ENCODE assay signal across 8 cellular contexts in the genomic region with DNA sequence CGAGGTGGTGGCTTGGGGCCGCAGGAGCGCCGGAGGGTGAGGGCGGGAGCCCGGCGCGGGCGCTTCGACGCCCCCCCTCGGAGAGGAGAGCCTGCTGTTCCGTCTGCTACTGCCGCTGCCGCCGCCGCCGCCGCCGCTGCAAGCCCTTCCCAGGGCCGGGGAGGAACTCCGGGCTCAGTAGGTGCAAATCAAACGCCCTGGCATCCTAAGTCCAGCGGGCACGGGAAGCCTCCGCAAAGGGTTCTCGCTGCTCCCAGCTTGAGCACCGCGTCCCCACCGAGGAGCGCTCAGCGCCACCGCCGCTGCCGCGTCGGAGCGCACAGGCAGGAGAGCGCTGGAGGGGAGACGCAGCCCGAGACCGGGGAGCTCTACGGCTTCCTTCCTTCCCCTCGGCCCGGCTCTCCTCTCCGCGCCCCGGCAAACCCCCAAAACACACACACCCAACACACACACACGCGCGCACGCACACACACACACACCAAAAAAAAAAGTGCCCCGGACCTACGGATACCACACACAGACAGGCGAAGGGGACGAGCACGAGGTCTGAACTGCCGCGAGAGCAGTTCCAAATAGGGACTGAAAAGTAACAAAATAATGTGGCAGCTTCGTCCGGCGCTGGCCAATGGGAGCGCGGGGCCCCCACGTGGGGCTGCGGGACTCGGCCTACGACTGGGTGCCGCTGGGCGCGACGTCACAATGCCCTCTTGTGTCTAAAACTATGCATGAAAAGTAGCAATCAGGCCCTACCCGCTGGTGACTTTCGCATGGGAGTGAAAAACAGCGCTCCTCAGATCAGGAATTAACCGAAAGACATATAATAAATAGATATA. TPM values are rescaled to one million over a fixed set of nuclear protein-coding genes. Genes with fewer than 3 reads are reported as not detected.
DNase-seq lines count a peak whose midpoint lies in the region; ATAC-seq and TF ChIP-seq lines count a peak whose summit lies in the region.

TLE3 (minus strand) TSS at position 581 of the 833 bp plus-strand sequence. CDS start 1,119 bp downstream, outside the sequence.

- peaks cover 6% of the 10 kb centered on the region for H3K36me3 Mint-ChIP-seq in CD4-positive, CD25-positive, alpha-beta regulatory T cell
- peaks cover 32% of the 10 kb centered on the region for H3K36me3 Mint-ChIP-seq in activated CD4-positive, alpha-beta memory T cell treated with anti-CD3 and anti-CD28 coated beads, Interleukin-2, amount 10 ng/mL, durations not matched to agents 7 days and 5 days (ENCODE audit: low read depth)

- 0% methylated on average over 28 to 76 of the region's 76 CpGs for WGBS in lower leg skin, 2 donors

- peak; percentile 95 to 98 (median 98) for DNase-seq in CD4-positive, CD25-positive, alpha-beta regulatory T cell
- peak; percentile 95 for DNase-seq in NCI-H82 treated with DMSO at 0.1 percent for 48 hours (lab: John Stamatoyannopoulos, UW; ENCODE audit: unreplicated experiment)
- DNase-seq in activated CD4-positive, alpha-beta memory T cell treated with anti-CD3 and anti-CD28 coated beads, Interleukin-2, amount 10 ng/mL, durations not matched to agents 7 days and 5 days: peak; percentile 99
- DNase-seq in lower leg skin (ENCODE audit: low spot score in 2 of 2): peak; percentile 99 to 100
- peak; percentile 94 to 95 (median 95) for DNase-seq in stimulated activated CD4-positive, alpha-beta T cell treated with anti-CD3 and anti-CD28 coated beads, TNF-alpha, amount 100 ng/mL, for 1 hour (ENCODE audit: low read depth in 3 of 3, low spot score in 1 of 3)

- no peaks in the 10 kb centered on the region for H3K27me3 ChIP-seq in CD4-positive, CD25-positive, alpha-beta regulatory T cell (ENCODE audit: control insufficient read depth, insufficient read depth, low read length)
- H3K27me3 ChIP-seq in duodenal mucosa (ENCODE audit: control insufficient read depth in 1 of 2, insufficient read depth in 2 of 2, low read length in 2 of 2): no peaks in the 10 kb centered on the region

- peaks cover 72% of the 10 kb centered on the region for H3K4me1 ChIP-seq in CD4-positive, CD25-positive, alpha-beta regulatory T cell (ENCODE audit: control insufficient read depth, insufficient read depth, low read length, poor library complexity, severe bottlenecking)
- H3K4me1 ChIP-seq in duodenal mucosa (ENCODE audit: control insufficient read depth in 1 of 2, insufficient read depth in 2 of 2, low read length in 2 of 2): peaks cover 43 to 58% of the 10 kb centered on the region in 2 donors

- no peaks in the 10 kb centered on the region for H3K9me3 ChIP-seq in CD4-positive, CD25-positive, alpha-beta regulatory T cell (ENCODE audit: control insufficient read depth in 2 of 2, low read length in 2 of 2)
- no peaks in the 10 kb centered on the region for H3K9me3 ChIP-seq in duodenal mucosa (ENCODE audit: control insufficient read depth in 1 of 2, low read length in 2 of 2)

- peak in 1 of 3 donors; percentile 71 for TF ChIP-seq CTCF in lower leg skin (IDR thresholded peaks at IDR 0.05)

- H3K4me3 Mint-ChIP-seq in CD4-positive, CD25-positive, alpha-beta regulatory T cell: peak within 1 kb of the TSS; percentile 95 to 100 (median 100)
- H3K4me3 Mint-ChIP-seq in activated CD4-positive, alpha-beta memory T cell treated with anti-CD3 and anti-CD28 coated beads, Interleukin-2, amount 10 ng/mL, durations not matched to agents 7 days and 5 days: peak within 1 kb of the TSS; percentile 99

- ATAC-seq in CD4-positive, CD25-positive, alpha-beta regulatory T cell (ENCODE audit: low read depth in 2 of 2): peak; percentile 66 to 68
- ATAC-seq in GM19397 (IDR thresholded peaks at IDR 0.05; ENCODE audit: unreplicated experiment): peak; percentile 50
- peak; percentile 39 for ATAC-seq in HG03575 (IDR thresholded peaks at IDR 0.05; ENCODE audit: extremely low read depth, insufficient number of reproducible peaks, low FRiP score, unreplicated experiment)

- peaks cover 19 to 60% (median 38%) of the 10 kb centered on the region in 4 donors for H3K4me1 Mint-ChIP-seq in CD4-positive, CD25-positive, alpha-beta regulatory T cell
- H3K4me1 Mint-ChIP-seq in activated CD4-positive, alpha-beta memory T cell treated with anti-CD3 and anti-CD28 coated beads, Interleukin-2, amount 10 ng/mL, durations not matched to agents 7 days and 5 days: peaks cover 55% of the 10 kb centered on the region

- H3K9ac ChIP-seq in duodenal mucosa (ENCODE audit: low read depth in 1 of 2, low read length in 2 of 2): peak within 1 kb of the TSS; percentile 75 to 81

- peak within 1 kb of the TSS; percentile 79 for H3K4me3 ChIP-seq in CD4-positive, CD25-positive, alpha-beta regulatory T cell (ENCODE audit: low read depth, low read length)
- peak within 1 kb of the TSS; percentile 85 to 97 for H3K4me3 ChIP-seq in duodenal mucosa (ENCODE audit: low read depth in 1 of 2, low read length in 2 of 2)
- peak within 1 kb of the TSS; percentile 82 for H3K4me3 ChIP-seq in lower leg skin (ENCODE audit: low read depth, poor library complexity, severe bottlenecking)

- H3K27ac Mint-ChIP-seq in CD4-positive, CD25-positive, alpha-beta regulatory T cell: peak within 1 kb of the TSS; percentile 96 to 100 (median 100)
- H3K27ac Mint-ChIP-seq in activated CD4-positive, alpha-beta memory T cell treated with anti-CD3 and anti-CD28 coated beads, Interleukin-2, amount 10 ng/mL, durations not matched to agents 7 days and 5 days: peak within 1 kb of the TSS; percentile 100

- CTCF ChIA-PET in activated CD4-positive, alpha-beta memory T cell treated with anti-CD3 and anti-CD28 coated beads, Interleukin-2, amount 10 ng/mL, durations not matched to agents 7 days and 5 days (lab: Charles Lee): interaction anchor here (0.6 to 2.4 kb wide), 15 partner anchors 21 to 635 kb away, joined by 3 to 16 read pairs (median 3); no protein-coding TSS in a partner anchor

- no peaks in the 10 kb centered on the region for H3K9me3 Mint-ChIP-seq in CD4-positive, CD25-positive, alpha-beta regulatory T cell
- H3K9me3 Mint-ChIP-seq in activated CD4-positive, alpha-beta memory T cell treated with anti-CD3 and anti-CD28 coated beads, Interleukin-2, amount 10 ng/mL, durations not matched to agents 7 days and 5 days: no peaks in the 10 kb centered on the region

- peaks cover 33% of the 10 kb centered on the region for H3K27me3 Mint-ChIP-seq in CD4-positive, CD25-positive, alpha-beta regulatory T cell
- peaks cover 18% of the 10 kb centered on the region for H3K27me3 Mint-ChIP-seq in activated CD4-positive, alpha-beta memory T cell treated with anti-CD3 and anti-CD28 coated beads, Interleukin-2, amount 10 ng/mL, durations not matched to agents 7 days and 5 days

- POLR2A ChIA-PET in activated CD4-positive, alpha-beta memory T cell treated with anti-CD3 and anti-CD28 coated beads, Interleukin-2, amount 10 ng/mL, durations not matched to agents 7 days and 5 days (lab: Charles Lee): interaction anchor here (0.6 to 13.9 kb wide), 23 partner anchors 11 to 652 kb away, joined by 3 to 144 read pairs (median 5); partner anchors contain the start of gene RPLP1

- peak in 1 of 2 donors; percentile 55 for TF ChIP-seq POLR2A in lower leg skin (IDR thresholded peaks at IDR 0.05)

- H3K27ac ChIP-seq in CD4-positive, CD25-positive, alpha-beta regulatory T cell (ENCODE audit: insufficient read depth, low read length, poor library complexity, severe bottlenecking): peak within 1 kb of the TSS; percentile 92
- peak within 1 kb of the TSS; percentile 87 for H3K27ac ChIP-seq in duodenal mucosa (ENCODE audit: low read depth, low read length)

- intact Hi-C loops in lower leg skin (cut with DNase I; ENCODE audit: low total_unique reads): no loop called here

- peaks cover 5% of the 10 kb centered on the region for H3K36me3 ChIP-seq in CD4-positive, CD25-positive, alpha-beta regulatory T cell (ENCODE audit: control insufficient read depth, insufficient read depth, low read length)
- H3K36me3 ChIP-seq in duodenal mucosa (ENCODE audit: control insufficient read depth in 1 of 2, insufficient read depth in 2 of 2, low read length in 2 of 2): peaks cover 4 to 5% of the 10 kb centered on the region in 2 donors

RNA-seq across cellular contexts. Expression of gene TLE3, which starts in this region (rescaled TPM):
- 115 TPM for total RNA-seq in CD4-positive, CD25-positive, alpha-beta regulatory T cell
- polyA plus RNA-seq in CD4-positive, CD25-positive, alpha-beta regulatory T cell: 10 to 100 TPM in 3 of 4 donors, 1 to 10 TPM in 1; 8.4 to 13.9 (median 11.7) TPM
- 10 to 100 TPM; 59.2 TPM for total RNA-seq in activated CD4-positive, alpha-beta memory T cell treated with anti-CD3 and anti-CD28 coated beads, Interleukin-2, amount 10 ng/mL, durations not matched to agents 7 days and 5 days
- 100 to 1,000 TPM in 3 of 4 donors, 10 to 100 TPM in 1; 95.7 to 136 (median 124) TPM for total RNA-seq in lower leg skin

Comparison
In these comparisons a context has a peak if more than half of its experiments do, and no peak if none do; other contexts are left out.
1. Peak in every context shown above with its lines: DNase-seq, ATAC-seq, H3K4me3 ChIP-seq and H3K27ac ChIP-seq.